10 cellular contexts compared by ENCODE assay signal in the genomic region with DNA sequence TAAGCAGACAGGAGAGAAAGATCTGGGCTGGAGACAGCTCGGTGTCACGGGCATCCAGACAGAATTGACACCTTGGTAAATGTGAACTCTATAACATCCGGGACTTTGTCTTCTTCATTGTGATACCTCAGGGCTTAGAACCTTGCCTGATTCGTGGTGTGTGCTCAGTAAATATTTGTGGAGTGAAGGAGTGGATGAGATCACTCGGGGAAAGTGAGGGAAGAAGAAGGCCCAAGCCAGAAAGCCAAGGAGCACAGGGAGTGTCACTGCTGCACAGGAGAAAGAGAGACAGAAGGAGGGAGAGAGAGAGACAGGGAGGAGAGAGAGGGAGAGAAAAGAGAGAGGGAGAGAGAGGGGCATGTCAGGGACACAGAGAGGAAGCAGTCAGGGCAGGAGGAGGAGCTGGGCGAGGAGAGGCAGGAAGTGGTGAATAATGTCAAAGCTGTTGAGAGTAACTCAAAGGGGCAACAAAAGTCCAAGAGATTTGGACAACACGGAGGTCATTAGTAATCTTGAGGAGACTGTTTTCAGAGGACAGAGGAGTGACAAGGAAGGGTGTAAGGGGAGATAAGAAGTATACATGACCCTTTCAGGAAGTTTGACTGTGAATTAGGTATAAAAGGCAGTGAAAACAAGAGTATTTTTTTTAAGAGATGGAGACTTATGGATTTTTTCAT.
A peak's percentile ranks its signal among the peaks of the same experiment; 100 is the strongest.
DNase-seq lines count a peak whose midpoint lies in the region; TF ChIP-seq lines count a peak whose summit lies in the region.
"Had no signal": no experiment of that assay in that cellular context is flagged by ENCODE, and none has a peak within 500 bp of the region (broad histone marks: within the 10 kb centered on the region; RNA-seq: fewer than 3 reads in every experiment).

No MANE protein-coding gene starts in this region.

- H3K79me1 ChIP-seq in mesenchymal stem cell (replicated peaks; ENCODE audit: low read length, poor library complexity, severe bottlenecking): no peaks in the 10 kb centered on the region

- H4K91ac ChIP-seq in mesenchymal stem cell (ENCODE audit: low read length): peak overlapping the region; percentile 57

- H2BK12ac ChIP-seq in mesenchymal stem cell (ENCODE audit: low read length in 2 of 2): peak overlapping the region; percentile 18 to 89

- H3K27ac ChIP-seq in C4-2B: peak overlapping the region; percentile 59; the same call in 1 of the 2 replicates
- H3K27ac ChIP-seq in mesenchymal stem cell (ENCODE audit: low read length, poor library complexity, severe bottlenecking): no peak overlapping the region

- H3K9me3 ChIP-seq in mesenchymal stem cell (ENCODE audit: control insufficient read depth, low read length): no peaks in the 10 kb centered on the region

- TF ChIP-seq CTCF in C4-2B (conservative IDR thresholded peaks at IDR 0.05): no peak

- H4K8ac ChIP-seq in mesenchymal stem cell (ENCODE audit: low read length): peak overlapping the region; percentile 94

- peak overlapping the region in 1 of 2 experiments; percentile 47 for H3K18ac ChIP-seq in mesenchymal stem cell (ENCODE audit: low read depth in 1 of 2, low read length in 2 of 2)

- no peak overlapping the region for H3K14ac ChIP-seq in mesenchymal stem cell (ENCODE audit: low read length in 2 of 2)

- no peak overlapping the region for H3K23ac ChIP-seq in mesenchymal stem cell (ENCODE audit: low read length in 2 of 2)

- peaks cover 10% of the 10 kb centered on the region for H3K4me1 ChIP-seq in mesenchymal stem cell (ENCODE audit: control insufficient read depth, insufficient read depth, low read depth, low read length)

- H3K4me2 ChIP-seq in mesenchymal stem cell (ENCODE audit: low read length, poor library complexity, severe bottlenecking): no peak overlapping the region

- no peak overlapping the region for H2BK120ac ChIP-seq in mesenchymal stem cell (ENCODE audit: low read depth, low read length)

- no peaks in the 10 kb centered on the region for H3K27me3 ChIP-seq in mesenchymal stem cell (ENCODE audit: control insufficient read depth in 1 of 2, insufficient read depth in 1 of 2, low read length in 2 of 2)

- no peak overlapping the region for H2BK5ac ChIP-seq in mesenchymal stem cell (ENCODE audit: low read depth, low read length, poor library complexity, severe bottlenecking)

- H2AFZ ChIP-seq in mesenchymal stem cell (ENCODE audit: low read depth, low read length): no peak overlapping the region

- H3K4ac ChIP-seq in mesenchymal stem cell (ENCODE audit: low read depth in 1 of 2, low read length in 2 of 2): no peak overlapping the region

- no peak overlapping the region for H3K9ac ChIP-seq in mesenchymal stem cell (ENCODE audit: low read length)

- no peak overlapping the region for H2BK15ac ChIP-seq in mesenchymal stem cell (ENCODE audit: low read depth, poor library complexity, severe bottlenecking)

- DNase-seq in HCEC 1CT (peak; percentile 19), UCSD-AML1 (lab: John Stamatoyannopoulos, UW; ENCODE audit: unreplicated experiment) (peak; percentile 62), mesenchymal stem cell (no peak), iPS-NIHi7 (ENCODE audit: extremely low spot score) (no peak), AG08396 (ENCODE audit: low spot score) (no peak), NCI-H1092 treated with DMSO at 0.1 percent for 48 hours (lab: John Stamatoyannopoulos, UW) (no peak)
- no peak for DNase-seq in activated CD8-positive, alpha-beta memory T cell treated with anti-CD3 and anti-CD28 coated beads, Interleukin-2, amount 50 U/mL, for 48 hours
- DNase-seq: effector memory CD4-positive, alpha-beta T cell; NCI-H1436 had no signal

- 62% methylated on average over 7 of the region's 7 CpGs for WGBS in mesenchymal stem cell

- no peak overlapping the region for H3K4me3 ChIP-seq in mesenchymal stem cell (ENCODE audit: insufficient read depth in 1 of 2, low read depth in 1 of 2, low read length in 2 of 2)

- H3K36me3 ChIP-seq in mesenchymal stem cell (ENCODE audit: control insufficient read depth in 1 of 2, insufficient read depth in 2 of 2, low read depth in 1 of 2, low read length in 2 of 2): no peaks in the 10 kb centered on the region

- no peak overlapping the region for H2AK5ac ChIP-seq in mesenchymal stem cell (ENCODE audit: low read length, severe bottlenecking)

Comparison
In these comparisons a context has a peak if more than half of its experiments do, and no peak if none do; other contexts are left out.
1. DNase-seq: peak in HCEC 1CT (single experiment) and UCSD-AML1 (single experiment); none in mesenchymal stem cell (single experiment), iPS-NIHi7 (single experiment), AG08396 (single experiment), NCI-H1092 treated with DMSO at 0.1 percent for 48 hours (single experiment) and activated CD8-positive, alpha-beta memory T cell treated with anti-CD3 and anti-CD28 coated beads, Interleukin-2, amount 50 U/mL, for 48 hours (single experiment).